9 cellular contexts compared by ENCODE assay signal in the genomic region with DNA sequence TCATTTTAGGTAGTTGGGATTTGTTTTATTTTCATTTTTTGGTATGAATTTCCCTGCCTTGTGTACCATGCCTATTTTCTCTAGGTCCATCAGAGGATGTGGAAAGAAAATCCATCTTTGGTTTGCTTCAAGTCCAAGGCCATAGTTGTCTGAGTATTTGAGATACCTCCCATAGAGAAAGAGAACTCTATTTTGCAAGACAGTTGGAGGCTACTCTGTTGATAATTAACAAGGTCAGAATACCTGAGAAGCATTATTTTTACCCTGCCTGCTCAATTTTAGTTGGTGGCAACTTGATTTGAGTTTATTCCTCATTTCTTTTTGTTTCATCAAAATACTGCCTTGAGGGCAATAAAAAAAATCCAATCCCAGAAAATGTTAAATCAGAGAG. TPM values are rescaled to one million over a fixed set of nuclear protein-coding genes. Genes with fewer than 3 reads are reported as not detected.
"Had no signal": no experiment of that assay in that cellular context is flagged by ENCODE, and none has a peak within 500 bp of the region (broad histone marks: within the 10 kb centered on the region; RNA-seq: fewer than 3 reads in every experiment).

No MANE protein-coding gene starts in this region.

- H3K9ac ChIP-seq: KMS-11 had no signal

- H3K4me3 ChIP-seq: GM23338 had no signal

- H3K27ac ChIP-seq: KMS-11 had no signal

- H3K4me2 ChIP-seq: GM23338, KMS-11 had no signal

- H2AFZ ChIP-seq: GM23338 had no signal

- DNase-seq: H9, HCEC 1CT, KBM-7 had no signal

- ATAC-seq: GM23338 had no signal

- FAIRE-seq: H1, H54, HTR-8/SVneo had no signal

RNA-seq across cellular contexts. Expression of a gene that starts 30.8 kb away (rescaled TPM):
- total RNA-seq: H1, H9, HT-29 had no signal
- polyA plus RNA-seq: GM23338 had no signal
